ENCODE assay signal across 8 cellular contexts in genomic region chr6:42781811-42782688, GRCh38. TPM values are rescaled to one million over a fixed set of nuclear protein-coding genes. Genes with fewer than 3 reads are reported as not detected.
A peak's percentile ranks its signal among the peaks of the same experiment; 100 is the strongest.
DNase-seq lines count a peak whose midpoint lies in the region; ATAC-seq and TF ChIP-seq lines count a peak whose summit lies in the region.

A gene with protein sequence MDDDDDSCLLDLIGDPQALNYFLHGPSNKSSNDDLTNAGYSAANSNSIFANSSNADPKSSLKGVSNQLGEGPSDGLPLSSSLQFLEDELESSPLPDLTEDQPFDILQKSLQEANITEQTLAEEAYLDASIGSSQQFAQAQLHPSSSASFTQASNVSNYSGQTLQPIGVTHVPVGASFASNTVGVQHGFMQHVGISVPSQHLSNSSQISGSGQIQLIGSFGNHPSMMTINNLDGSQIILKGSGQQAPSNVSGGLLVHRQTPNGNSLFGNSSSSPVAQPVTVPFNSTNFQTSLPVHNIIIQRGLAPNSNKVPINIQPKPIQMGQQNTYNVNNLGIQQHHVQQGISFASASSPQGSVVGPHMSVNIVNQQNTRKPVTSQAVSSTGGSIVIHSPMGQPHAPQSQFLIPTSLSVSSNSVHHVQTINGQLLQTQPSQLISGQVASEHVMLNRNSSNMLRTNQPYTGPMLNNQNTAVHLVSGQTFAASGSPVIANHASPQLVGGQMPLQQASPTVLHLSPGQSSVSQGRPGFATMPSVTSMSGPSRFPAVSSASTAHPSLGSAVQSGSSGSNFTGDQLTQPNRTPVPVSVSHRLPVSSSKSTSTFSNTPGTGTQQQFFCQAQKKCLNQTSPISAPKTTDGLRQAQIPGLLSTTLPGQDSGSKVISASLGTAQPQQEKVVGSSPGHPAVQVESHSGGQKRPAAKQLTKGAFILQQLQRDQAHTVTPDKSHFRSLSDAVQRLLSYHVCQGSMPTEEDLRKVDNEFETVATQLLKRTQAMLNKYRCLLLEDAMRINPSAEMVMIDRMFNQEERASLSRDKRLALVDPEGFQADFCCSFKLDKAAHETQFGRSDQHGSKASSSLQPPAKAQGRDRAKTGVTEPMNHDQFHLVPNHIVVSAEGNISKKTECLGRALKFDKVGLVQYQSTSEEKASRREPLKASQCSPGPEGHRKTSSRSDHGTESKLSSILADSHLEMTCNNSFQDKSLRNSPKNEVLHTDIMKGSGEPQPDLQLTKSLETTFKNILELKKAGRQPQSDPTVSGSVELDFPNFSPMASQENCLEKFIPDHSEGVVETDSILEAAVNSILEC (plus strand): TSS chr6:42782052. CDS start chr6:42822023, 39,971 bp downstream.

- peak; percentile 43 for DNase-seq in DMS53 treated with DMSO at 0.1 percent for 48 hours (lab: John Stamatoyannopoulos, UW; ENCODE audit: unreplicated experiment)
- peak; percentile 84 for DNase-seq in LHCN-M2 (ENCODE audit: low read depth)
- DNase-seq in SJCRH30: peak; percentile 60 to 84
- DNase-seq in activated gamma-delta T cell (lab: John Stamatoyannopoulos, UW): peak; percentile 42
- DNase-seq in fibroblast of villous mesenchyme (ENCODE audit: low read depth): peak; percentile 88
- peak; percentile 65 for DNase-seq in neural crest cell (ENCODE audit: low read depth, low spot score)
- peak; percentile 59 for DNase-seq in stomach

- H3K4me3 ChIP-seq in SJCRH30: peak within 1 kb of the TSS; percentile 86
- peak within 1 kb of the TSS; percentile 89 for H3K4me3 ChIP-seq in fibroblast of villous mesenchyme (ENCODE audit: low read depth, low read length)
- peak within 1 kb of the TSS; percentile 48 to 97 (median 63) for H3K4me3 ChIP-seq in stomach

- H3K27me3 Mint-ChIP-seq in neural crest cell (ENCODE audit: low read depth): peaks cover 5% of the 10 kb centered on the region

- peak within 1 kb of the TSS; percentile 97 for H3K27ac ChIP-seq in SJCRH30
- H3K27ac ChIP-seq in stomach: peak within 1 kb of the TSS; percentile 97 to 100 (median 100)

- H3K4me3 Mint-ChIP-seq in neural crest cell: peak within 1 kb of the TSS; percentile 99

- no peaks in the 10 kb centered on the region for H3K36me3 ChIP-seq in SJCRH30
- no peaks in the 10 kb centered on the region for H3K36me3 ChIP-seq in stomach

- no peak for TF ChIP-seq POLR2A in stomach (IDR thresholded peaks at IDR 0.05)

- TF ChIP-seq CTCF in fibroblast of villous mesenchyme (IDR thresholded peaks at IDR 0.05; ENCODE audit: insufficient read depth, low read depth, low read length): no peak
- TF ChIP-seq CTCF in neural crest cell (conservative IDR thresholded peaks at IDR 0.05): no peak
- no peak for TF ChIP-seq CTCF in stomach (IDR thresholded peaks at IDR 0.05)

- H3K9me3 ChIP-seq in SJCRH30 (replicated peaks) (no peaks in the 10 kb centered on the region), stomach (no peaks in the 10 kb centered on the region)

- H3K36me3 Mint-ChIP-seq in neural crest cell (ENCODE audit: low read depth): peaks cover 6% of the 10 kb centered on the region

- intact Hi-C loops in stomach (cut with DNase I; ENCODE audit: low total_unique reads): no loop called here

- H3K4me1 Mint-ChIP-seq in neural crest cell: peaks cover 13% of the 10 kb centered on the region

- 0 to 1% (median 0%) methylated on average over 48 to 67 of the region's 70 CpGs for WGBS in stomach, 5 donors

- H3K4me1 ChIP-seq in SJCRH30 (peaks cover 4% of the 10 kb centered on the region; the same call in 1 of the 2 replicates), stomach (peaks cover 24 to 46% (median 33%) of the 10 kb centered on the region in 4 donors)

- H3K27me3 ChIP-seq in SJCRH30 (no peaks in the 10 kb centered on the region), stomach (no peaks in the 10 kb centered on the region)

- H3K27ac Mint-ChIP-seq in neural crest cell (ENCODE audit: unreplicated experiment): peak within 1 kb of the TSS; percentile 99

- TF ChIP-seq EP300 in stomach (IDR thresholded peaks at IDR 0.05): no peak

- no peaks in the 10 kb centered on the region for H3K9me3 Mint-ChIP-seq in neural crest cell

- no peak for ATAC-seq in GM18519 (IDR thresholded peaks at IDR 0.05; ENCODE audit: low FRiP score, unreplicated experiment)

RNA-seq across cellular contexts. Expression of the gene that starts here (rescaled TPM):
- 4.5 and 6.1 TPM in 2 replicates for total RNA-seq in LHCN-M2 (2014; rRNA removed)
- 2.2 TPM for polyA plus RNA-seq in LHCN-M2 (2012)
- total RNA-seq in SJCRH30 (2014; rRNA removed; shearing (Covaris generic)): 4.4 and 4.8 TPM in 2 replicates
- total RNA-seq in fibroblast of villous mesenchyme: 4.5 and 5.6 TPM in 2 replicates
- 6.2 and 6.7 TPM in 2 replicates for total RNA-seq in neural crest cell
- 10 to 100 TPM in 3 of 5 donors, 1 to 10 TPM in 2; 2.9 to 23.2 (median 11.1) TPM for total RNA-seq in stomach
- 1 to 10 TPM; 2.8 to 4.7 (median 3.1) TPM for polyA plus RNA-seq in stomach
